Comparison of ENCODE assay signal across 18 cellular contexts in genomic region chr2:38627400-38627799, GRCh38.
"Had no signal": no experiment of that assay in that cellular context is flagged by ENCODE, and none has a peak within 500 bp of the region (broad histone marks: within the 10 kb centered on the region; RNA-seq: fewer than 3 reads in every experiment).

No MANE protein-coding gene starts in this region.

- H3K27me3 ChIP-seq: neutrophil, sigmoid colon, transverse colon had no signal

- H3K36me3 Mint-ChIP-seq: naive thymus-derived CD8-positive, alpha-beta T cell; stimulated activated naive B cell treated with anti-CD40 and anti-IgM and Interleukin-4, amounts not matched to agents 10 μg/mL and 1 μg/mL and 100 μg/mL, for 72 hours had no signal

- H3K27ac Mint-ChIP-seq: stimulated activated naive B cell treated with anti-CD40 and anti-IgM and Interleukin-4, amounts not matched to agents 10 μg/mL and 1 μg/mL and 100 μg/mL, for 72 hours; stimulated activated naive CD8-positive, alpha-beta T cell treated with anti-CD3 and anti-CD28 coated beads, Interleukin-15, amount 100 ng/mL, for 72 hours had no signal

- H3K27me3 Mint-ChIP-seq: stimulated activated naive CD8-positive, alpha-beta T cell treated with anti-CD3 and anti-CD28 coated beads, Interleukin-15, amount 100 ng/mL, for 72 hours had no signal

- ATAC-seq: left lobe of liver; naive thymus-derived CD8-positive, alpha-beta T cell; stimulated activated naive B cell treated with anti-CD40 and anti-IgM and Interleukin-4, amounts not matched to agents 10 μg/mL and 1 μg/mL and 100 μg/mL, for 72 hours; stimulated activated naive CD8-positive, alpha-beta T cell treated with anti-CD3 and anti-CD28 coated beads, Interleukin-15, amount 100 ng/mL, for 72 hours had no signal

- H3K36me3 ChIP-seq: neutrophil, sigmoid colon, thoracic aorta, transverse colon had no signal

- DNase-seq: cortex of kidney; dorsolateral prefrontal cortex; effector CD8-positive, alpha-beta T cell; foreskin melanocyte; hippocampal formation; islet precursor cell; mammary epithelial cell; naive thymus-derived CD8-positive, alpha-beta T cell; sigmoid colon; stimulated activated CD4-positive, alpha-beta T cell treated with anti-CD3 and anti-CD28 coated beads, Interleukin-2, amount 100 ng/mL, for 24 hours; stimulated activated CD4-positive, alpha-beta T cell treated with anti-CD3 and anti-CD28 coated beads, Interleukin-4, amount 100 ng/mL, for 4 hours; stimulated activated naive B cell treated with anti-CD40 and anti-IgM and Interleukin-4, amounts not matched to agents 10 μg/mL and 1 μg/mL and 100 μg/mL, for 72 hours; stimulated activated naive CD8-positive, alpha-beta T cell treated with anti-CD3 and anti-CD28 coated beads, Interleukin-15, amount 100 ng/mL, for 72 hours; transverse colon had no signal

- H3K4me3 Mint-ChIP-seq: naive thymus-derived CD8-positive, alpha-beta T cell; stimulated activated naive B cell treated with anti-CD40 and anti-IgM and Interleukin-4, amounts not matched to agents 10 μg/mL and 1 μg/mL and 100 μg/mL, for 72 hours; stimulated activated naive CD8-positive, alpha-beta T cell treated with anti-CD3 and anti-CD28 coated beads, Interleukin-15, amount 100 ng/mL, for 72 hours had no signal

- H3K9me3 ChIP-seq: neutrophil, sigmoid colon, thoracic aorta, transverse colon had no signal

- H3K4me1 ChIP-seq: sigmoid colon, transverse colon had no signal

- H3K4me3 ChIP-seq: dorsolateral prefrontal cortex, sigmoid colon, skin epidermis, thoracic aorta, transverse colon had no signal

- H3K27ac ChIP-seq: dorsolateral prefrontal cortex, neutrophil, sigmoid colon, transverse colon had no signal
